16 cellular contexts compared by ENCODE assay signal in genomic region chr14:27553820-27554219, GRCh38.
DNase-seq lines count a peak whose midpoint lies in the region; ATAC-seq and TF ChIP-seq lines count a peak whose summit lies in the region.
"Had no signal": no experiment of that assay in that cellular context is flagged by ENCODE, and none has a peak within 500 bp of the region (broad histone marks: within the 10 kb centered on the region; RNA-seq: fewer than 3 reads in every experiment).

No MANE protein-coding gene starts in this region.

- H3K9ac ChIP-seq in SK-N-SH, result no peak overlapping the region

- no peaks in the 10 kb centered on the region for H3K27me3 ChIP-seq in SK-N-SH (ENCODE audit: insufficient read depth)
- no peaks in the 10 kb centered on the region for H3K27me3 ChIP-seq in foreskin keratinocyte
- H3K27me3 ChIP-seq in spleen (replicated peaks in 1 of 7), result no peaks in the 10 kb centered on the region
- H3K27me3 ChIP-seq: uterus had no signal

- CTCF ChIA-PET in SK-N-SH (lab: Yijun Ruan, JAX), result interaction anchor here (0.6 kb wide), 1 partner anchor 127 kb away, joined by 3 read pairs; no protein-coding TSS in a partner anchor

- DNase-seq in SK-N-SH (no peak), RKO (ENCODE audit: low spot score) (peak; percentile 37), foreskin keratinocyte (peak in 1 of 2 donors; percentile 3), retinal pigment epithelial cell (ENCODE audit: low read depth) (no peak), spleen (no peak), NCI-H1694 (lab: John Stamatoyannopoulos, UW) (no peak), hypothalamus (lab: John Stamatoyannopoulos, UW) (no peak)
- DNase-seq: activated CD8-positive, alpha-beta T cell treated with anti-CD3 and anti-CD28 coated beads, Interleukin-2, amount 10 ng/mL, durations not matched to agents 7 days and 5 days; activated effector memory CD4-positive, alpha-beta T cell treated with anti-CD3 and anti-CD28 coated beads, Interleukin-2, amount 50 U/mL, for 16 hours; NCI-H2081 treated with DMSO at 0.1 percent for 48 hours; posterior cingulate gyrus; stimulated activated CD4-positive, alpha-beta T cell treated with anti-CD3 and anti-CD28 coated beads, Interleukin-2, amount 100 ng/mL, for 24 hours; uterus had no signal

- intact Hi-C loops in spleen (cut with DNase I; ENCODE audit: low total_unique reads), result no loop called here

- H2AFZ ChIP-seq in SK-N-SH (ENCODE audit: low read depth), result no peak overlapping the region

- TF ChIP-seq POLR2A in spleen (IDR thresholded peaks at IDR 0.05), result no peak

- H3K79me2 ChIP-seq in SK-N-SH (ENCODE audit: insufficient read depth), result no peaks in the 10 kb centered on the region

- TF ChIP-seq EP300 in SK-N-SH (IDR thresholded peaks at IDR 0.05; ENCODE audit: borderline replicate concordance in 1 of 2, low read depth in 1 of 2, low read length in 1 of 2), result no peak

- H4K20me1 ChIP-seq in SK-N-SH (ENCODE audit: insufficient read depth), result no peaks in the 10 kb centered on the region

- peak; percentile 55 for TF ChIP-seq CTCF in SK-N-SH (IDR thresholded peaks at IDR 0.05)
- TF ChIP-seq CTCF in foreskin keratinocyte (conservative IDR thresholded peaks at IDR 0.05), result peak; percentile 43
- TF ChIP-seq CTCF in retinal pigment epithelial cell (conservative IDR thresholded peaks at IDR 0.05; ENCODE audit: low read depth, low read length), result peak; percentile 53
- no peak for TF ChIP-seq CTCF in spleen (IDR thresholded peaks at IDR 0.05 in 8 of 11, conservative IDR thresholded peaks at IDR 0.05 in 3 of 11)

- no peak overlapping the region for H3K4me2 ChIP-seq in SK-N-SH

- H3K36me3 ChIP-seq in SK-N-SH (replicated peaks in 1 of 2; ENCODE audit: control insufficient read depth in 1 of 2, insufficient read depth in 2 of 2, low read length in 1 of 2) (no peaks in the 10 kb centered on the region), spleen (no peaks in the 10 kb centered on the region)
- H3K36me3 ChIP-seq: uterus had no signal

- TF ChIP-seq RAD21 in SK-N-SH (IDR thresholded peaks at IDR 0.05; ENCODE audit: low read length), result peak; percentile 48

- ATAC-seq in SK-N-SH treated with all-trans-retinoic acid at 6 μM for 48 hours (no peak), foreskin keratinocyte (no peak)
- ATAC-seq: activated CD8-positive, alpha-beta T cell treated with anti-CD3 and anti-CD28 coated beads, Interleukin-2, amount 10 ng/mL, durations not matched to agents 7 days and 5 days; GM12878 had no signal

- H3K4me1 ChIP-seq in SK-N-SH (ENCODE audit: control insufficient read depth in 1 of 2, insufficient read depth in 2 of 2, low read depth in 1 of 2, low read length in 1 of 2) (no peaks in the 10 kb centered on the region), foreskin keratinocyte (no peaks in the 10 kb centered on the region), spleen (no peaks in the 10 kb centered on the region)
- H3K4me1 ChIP-seq: uterus had no signal

- H3K9me3 ChIP-seq in SK-N-SH, result no peaks in the 10 kb centered on the region
- peaks cover 0 to 4% (median 3%) of the 10 kb centered on the region in 8 donors for H3K9me3 ChIP-seq in spleen
- H3K9me3 ChIP-seq: uterus had no signal

- no peak overlapping the region for H3K4me3 ChIP-seq in SK-N-SH (ENCODE audit: low read depth in 2 of 2, low read length in 1 of 2)
- H3K4me3 ChIP-seq in retinal pigment epithelial cell (ENCODE audit: low read length), result no peak overlapping the region
- no peak overlapping the region for H3K4me3 ChIP-seq in spleen
- H3K4me3 ChIP-seq: GM12878, uterus had no signal

- no peaks in the 10 kb centered on the region for H3K9me2 ChIP-seq in SK-N-SH

- H3F3A ChIP-seq in SK-N-SH (replicated peaks; ENCODE audit: insufficient read depth), result no peaks in the 10 kb centered on the region

- no peak overlapping the region for H3K27ac ChIP-seq in SK-N-SH (ENCODE audit: low read depth in 2 of 2, low read length in 1 of 2)
- H3K27ac ChIP-seq in foreskin keratinocyte, result no peak overlapping the region
- H3K27ac ChIP-seq in spleen, result no peak overlapping the region
- H3K27ac ChIP-seq: epithelial cell of prostate, uterus had no signal

- POLR2A ChIA-PET in SK-N-SH (lab: Yijun Ruan, JAX), result no interaction called here

- WGBS in SK-N-SH (ENCODE audit: low lambda C conversion rate), result 2% methylated on average over 2 of the region's 2 CpGs
- 46 to 68% (median 57%) methylated on average over 2 of the region's 2 CpGs for WGBS in spleen, 5 donors

TF ChIP-seq in SK-N-SH, 30 proteins besides CTCF, POLR2A, EP300 and RAD21:
- TF ChIP-seq TCF12 (IDR thresholded peaks at IDR 0.05), result no peak
- TF ChIP-seq FOXJ3 (CRISPR knock-in tag; IDR thresholded peaks at IDR 0.05), result no peak
- no peak for TF ChIP-seq CHD2 (IDR thresholded peaks at IDR 0.05; ENCODE audit: low read length, partially characterized antibody)
- TF ChIP-seq YY1 (IDR thresholded peaks at IDR 0.05; ENCODE audit: low read depth), result no peak
- TF ChIP-seq SMC3 (IDR thresholded peaks at IDR 0.05; ENCODE audit: low read depth, low read length), result peak; percentile 20; the same call in 1 of the 2 replicates
- TF ChIP-seq, protein P1, sequence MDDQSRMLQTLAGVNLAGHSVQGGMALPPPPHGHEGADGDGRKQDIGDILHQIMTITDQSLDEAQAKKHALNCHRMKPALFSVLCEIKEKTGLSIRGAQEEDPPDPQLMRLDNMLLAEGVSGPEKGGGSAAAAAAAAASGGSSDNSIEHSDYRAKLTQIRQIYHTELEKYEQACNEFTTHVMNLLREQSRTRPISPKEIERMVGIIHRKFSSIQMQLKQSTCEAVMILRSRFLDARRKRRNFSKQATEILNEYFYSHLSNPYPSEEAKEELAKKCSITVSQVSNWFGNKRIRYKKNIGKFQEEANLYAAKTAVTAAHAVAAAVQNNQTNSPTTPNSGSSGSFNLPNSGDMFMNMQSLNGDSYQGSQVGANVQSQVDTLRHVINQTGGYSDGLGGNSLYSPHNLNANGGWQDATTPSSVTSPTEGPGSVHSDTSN (IDR thresholded peaks at IDR 0.05), result no peak

TF ChIP-seq in SK-N-SH treated with all-trans-retinoic acid at 6 μM for 48 hours, 23 proteins besides CTCF, POLR2A, EP300 and RAD21:
- TF ChIP-seq ZNF565 (CRISPR knock-in tag; conservative IDR thresholded peaks at IDR 0.05; ENCODE audit: low read depth) (no peak), BACH2 (CRISPR knock-in tag; IDR thresholded peaks at IDR 0.05; ENCODE audit: borderline replicate concordance) (no peak), ZNF70 (CRISPR knock-in tag; IDR thresholded peaks at IDR 0.05) (no peak), ZC3H10 (CRISPR knock-in tag; IDR thresholded peaks at IDR 0.05) (no peak), PPARA (CRISPR knock-in tag; IDR thresholded peaks at IDR 0.05; ENCODE audit: borderline replicate concordance) (no peak)

Comparison
In these comparisons a context has a peak if more than half of its experiments do, and no peak if none do; other contexts are left out.
1. CTCF ChIP-seq: peak in SK-N-SH (single experiment), foreskin keratinocyte (single experiment) and retinal pigment epithelial cell (single experiment); none in spleen (0 of 11).